ENCODE assay signal across 9 cellular contexts in the genomic region with DNA sequence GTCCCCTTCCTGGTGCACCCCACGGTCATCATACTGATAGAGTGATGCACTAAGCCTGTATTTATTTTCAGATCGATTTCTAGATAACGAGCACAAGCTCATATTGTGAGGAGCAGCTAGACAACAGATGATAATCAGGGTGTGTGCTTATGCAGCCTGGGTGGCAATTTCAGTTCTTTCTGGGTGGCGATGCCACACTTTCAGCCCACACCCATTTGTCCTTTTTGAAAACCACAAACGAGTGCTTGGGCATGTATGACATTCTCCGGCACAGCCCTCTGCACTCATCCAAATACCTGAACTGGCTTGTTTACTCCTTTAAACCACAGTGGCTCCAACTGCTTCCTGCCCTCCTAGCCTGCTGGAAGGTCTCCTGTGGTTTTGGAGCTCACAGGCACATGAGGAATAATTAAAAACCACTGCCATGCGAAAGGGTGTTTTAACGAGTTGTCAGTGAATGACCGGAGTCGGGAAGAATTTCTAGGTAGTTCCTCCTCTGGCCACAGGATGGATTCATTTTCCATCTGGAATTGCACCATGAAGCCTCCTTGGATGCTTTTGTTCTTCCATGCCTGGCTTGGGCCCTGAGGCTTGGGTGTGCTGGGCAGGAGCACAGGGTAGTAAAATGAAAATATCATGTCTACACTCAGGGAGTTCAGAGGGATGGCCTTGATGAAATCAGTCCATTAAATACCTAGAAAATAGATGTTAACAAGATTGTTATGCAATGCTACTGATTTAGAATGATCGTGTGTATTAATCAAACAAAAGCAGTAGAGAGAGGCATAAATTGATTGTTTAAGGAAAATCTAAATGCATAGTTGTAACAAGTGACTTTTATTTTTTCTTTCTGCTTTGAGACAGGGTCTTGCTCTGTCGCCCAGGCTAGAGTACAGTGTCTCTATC. TPM values are rescaled to one million over a fixed set of nuclear protein-coding genes. Genes with fewer than 3 reads are reported as not detected.
DNase-seq lines count a peak whose midpoint lies in the region; ATAC-seq and TF ChIP-seq lines count a peak whose summit lies in the region.
"Had no signal": no experiment of that assay in that cellular context is flagged by ENCODE, and none has a peak within 500 bp of the region (broad histone marks: within the 10 kb centered on the region; RNA-seq: fewer than 3 reads in every experiment).

No MANE protein-coding gene starts in this region.

- intact Hi-C loops in mucosa of descending colon (cut with DNase I, micrococcal nuclease) = no loop called here

- no peaks in the 10 kb centered on the region for H3K9me3 ChIP-seq in mucosa of descending colon

- peak; percentile 73 for TF ChIP-seq CTCF in brain microvascular endothelial cell (IDR thresholded peaks at IDR 0.05; ENCODE audit: low read depth, low read length, missing control alignments)
- no peak for TF ChIP-seq CTCF in mucosa of descending colon (IDR thresholded peaks at IDR 0.05)

- H3K4me3 ChIP-seq in brain microvascular endothelial cell (ENCODE audit: low read depth, low read length) (no peak overlapping the region), mucosa of descending colon (no peak overlapping the region)
- H3K4me3 ChIP-seq: BLaER1 treated with 17β-estradiol and CSF1 and Interleukin-3, amounts not matched to agents 10 nM and 100 nM had no signal

- in situ Hi-C loops in brain microvascular endothelial cell (cut with HindIII; ENCODE audit: low pct_ligation_motif_present, low sequenced_read_pairs) = loop anchor here (25.0 kb wide), 1 partner anchor 223 kb away; no protein-coding TSS in a partner anchor

- H3K27ac ChIP-seq in brain microvascular endothelial cell = peak overlapping the region; percentile 61
- H3K27ac ChIP-seq: BLaER1 treated with 17β-estradiol and CSF1 and Interleukin-3, amounts not matched to agents 10 nM and 100 nM had no signal

- no peaks in the 10 kb centered on the region for H3K27me3 ChIP-seq in brain microvascular endothelial cell (replicated peaks)

- H3K4me1 ChIP-seq in mucosa of descending colon (ENCODE audit: low read depth) = peaks cover 8% of the 10 kb centered on the region

- H3K36me3 ChIP-seq in brain microvascular endothelial cell (replicated peaks) = no peaks in the 10 kb centered on the region
- H3K36me3 ChIP-seq in mucosa of descending colon (ENCODE audit: low read depth) = no peaks in the 10 kb centered on the region
- H3K36me3 ChIP-seq: BLaER1 treated with 17β-estradiol and CSF1 and Interleukin-3, amounts not matched to agents 10 nM and 100 nM had no signal

- DNase-seq in NCI-H1417 (lab: John Stamatoyannopoulos, UW) (peak in 2 of 3 experiments; percentile 35 to 50), NCI-H1417 treated with DMSO at 0.1 percent for 48 hours (lab: John Stamatoyannopoulos, UW) (no peak), NCI-H2107 (lab: John Stamatoyannopoulos, UW) (peak; percentile 4), brain microvascular endothelial cell (peak; percentile 70), mucosa of descending colon (no peak), hypothalamus (lab: John Stamatoyannopoulos, UW) (no peak)

- ATAC-seq in mucosa of descending colon (peak; percentile 37), GM21381 (IDR thresholded peaks at IDR 0.05; ENCODE audit: unreplicated experiment) (no peak), GM21723 (IDR thresholded peaks at IDR 0.05; ENCODE audit: unreplicated experiment) (no peak)

RNA-seq across cellular contexts. Expression of gene ITGB1, which starts 52.4 kb away (rescaled TPM):
- total RNA-seq in mucosa of descending colon = 100 to 1,000 TPM; 268 to 515 (median 274) TPM

Comparison
In these comparisons a context has a peak if more than half of its experiments do, and no peak if none do; other contexts are left out.
1. DNase-seq: peak in NCI-H1417 (2 of 3), NCI-H2107 (single experiment) and brain microvascular endothelial cell (single experiment); none in NCI-H1417 treated with DMSO at 0.1 percent for 48 hours (single experiment), mucosa of descending colon (0 of 3) and hypothalamus (0 of 51).